10 cellular contexts compared by ENCODE assay signal in the genomic region with DNA sequence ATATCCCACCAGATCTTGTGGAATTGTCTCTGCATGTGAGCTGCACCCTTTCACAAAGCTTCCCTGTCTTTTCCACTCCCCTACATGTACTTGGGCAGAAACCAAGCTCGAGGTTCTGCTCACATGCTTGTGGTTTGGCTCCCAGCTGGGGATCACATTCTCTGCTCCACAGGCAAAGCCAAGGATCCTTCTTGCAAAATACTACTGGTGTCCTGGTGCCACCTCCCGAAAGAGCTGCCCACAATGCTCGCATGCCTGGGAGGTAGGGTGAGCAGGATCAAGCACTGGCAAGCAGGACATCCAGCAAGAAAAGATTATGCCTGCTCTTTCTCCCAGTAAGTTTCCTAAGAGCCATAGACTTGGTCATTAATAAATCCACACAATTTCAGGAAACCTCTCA. TPM values are rescaled to one million over a fixed set of nuclear protein-coding genes. Genes with fewer than 3 reads are reported as not detected.
DNase-seq lines count a peak whose midpoint lies in the region; ATAC-seq and TF ChIP-seq lines count a peak whose summit lies in the region.
"Had no signal": no experiment of that assay in that cellular context is flagged by ENCODE, and none has a peak within 500 bp of the region (broad histone marks: within the 10 kb centered on the region; RNA-seq: fewer than 3 reads in every experiment).

No MANE protein-coding gene starts in this region.

- peaks cover 2 to 4% of the 10 kb centered on the region in 2 donors for H3K4me1 ChIP-seq in lung (ENCODE audit: control insufficient read depth in 2 of 2, insufficient read depth in 2 of 2, low read length in 2 of 2)

- peaks cover 0 to 2% of the 10 kb centered on the region in 2 donors for H3K9me3 ChIP-seq in lung (ENCODE audit: control insufficient read depth in 2 of 2, insufficient read depth in 1 of 2, low read length in 1 of 2)
- H3K9me3 ChIP-seq: BE2C had no signal

- H3K36me3 ChIP-seq in lung (ENCODE audit: control insufficient read depth in 2 of 2, insufficient read depth in 2 of 2, low read length in 2 of 2), result no peaks in the 10 kb centered on the region
- H3K36me3 ChIP-seq: BE2C had no signal

- POLR2A ChIA-PET in AG04449 (lab: Yijun Ruan, JAX), result no interaction called here

- CTCF ChIA-PET in AG04449 (lab: Yijun Ruan, JAX), result no interaction called here

- TF ChIP-seq CTCF in AG04449 (IDR thresholded peaks at IDR 0.05; ENCODE audit: insufficient read depth, low read length, missing control alignments) (no peak), lung (IDR thresholded peaks at IDR 0.05; ENCODE audit: control extremely low read depth, extremely low read depth) (no peak)

- peak overlapping the region in 1 of 2 donors; percentile 84 for H3K27ac ChIP-seq in lung (ENCODE audit: low read depth in 1 of 2, low read length in 1 of 2)
- H3K27ac ChIP-seq: KMS-11 had no signal

- DNase-seq in AG04449 (ENCODE audit: low read depth, low spot score) (peak; percentile 83), MV-4-11 (lab: John Stamatoyannopoulos, UW) (peak; percentile 72), epidermal melanocyte (ENCODE audit: insufficient read length, low spot score) (peak; percentile 95), lung (ENCODE audit: low spot score) (peak; percentile 74), superior temporal gyrus (ENCODE audit: extremely low spot score) (no peak), RPMI8226 (no peak), DMS53 treated with DMSO at 0.1 percent for 48 hours (lab: John Stamatoyannopoulos, UW; ENCODE audit: unreplicated experiment) (no peak)
- DNase-seq: BE2C had no signal

- no peaks in the 10 kb centered on the region for H3K27me3 ChIP-seq in lung (ENCODE audit: control insufficient read depth, insufficient read depth)
- H3K27me3 ChIP-seq: BE2C had no signal

- ATAC-seq in lung (ENCODE audit: insufficient read depth, low FRiP score) (peak; percentile 60), GM21723 (IDR thresholded peaks at IDR 0.05; ENCODE audit: unreplicated experiment) (no peak)

- H3K4me3 ChIP-seq in AG04449 (ENCODE audit: low read depth, low read length) (no peak overlapping the region), lung (no peak overlapping the region)

- WGBS in lung, 2 donors, result 16 to 40% methylated on average over 3 of the region's 3 CpGs

RNA-seq across cellular contexts. Expression of a gene that starts 45.1 kb away (rescaled TPM):
- total RNA-seq in lung, result 10 to 100 TPM in 1 of 2 donors, 1 to 10 TPM in 1; 8.6 to 17.9 TPM
- 1 to 10 TPM; 1.1 to 1.6 TPM for polyA plus RNA-seq in lung

Comparison
In these comparisons a context has a peak if more than half of its experiments do, and no peak if none do; other contexts are left out.
1. DNase-seq: peak in AG04449 (single experiment), MV-4-11 (single experiment), epidermal melanocyte (single experiment) and lung (single experiment); none in superior temporal gyrus (single experiment), RPMI8226 (single experiment) and DMS53 treated with DMSO at 0.1 percent for 48 hours (single experiment).